1 cellular context compared by ENCODE assay signal in the genomic region with DNA sequence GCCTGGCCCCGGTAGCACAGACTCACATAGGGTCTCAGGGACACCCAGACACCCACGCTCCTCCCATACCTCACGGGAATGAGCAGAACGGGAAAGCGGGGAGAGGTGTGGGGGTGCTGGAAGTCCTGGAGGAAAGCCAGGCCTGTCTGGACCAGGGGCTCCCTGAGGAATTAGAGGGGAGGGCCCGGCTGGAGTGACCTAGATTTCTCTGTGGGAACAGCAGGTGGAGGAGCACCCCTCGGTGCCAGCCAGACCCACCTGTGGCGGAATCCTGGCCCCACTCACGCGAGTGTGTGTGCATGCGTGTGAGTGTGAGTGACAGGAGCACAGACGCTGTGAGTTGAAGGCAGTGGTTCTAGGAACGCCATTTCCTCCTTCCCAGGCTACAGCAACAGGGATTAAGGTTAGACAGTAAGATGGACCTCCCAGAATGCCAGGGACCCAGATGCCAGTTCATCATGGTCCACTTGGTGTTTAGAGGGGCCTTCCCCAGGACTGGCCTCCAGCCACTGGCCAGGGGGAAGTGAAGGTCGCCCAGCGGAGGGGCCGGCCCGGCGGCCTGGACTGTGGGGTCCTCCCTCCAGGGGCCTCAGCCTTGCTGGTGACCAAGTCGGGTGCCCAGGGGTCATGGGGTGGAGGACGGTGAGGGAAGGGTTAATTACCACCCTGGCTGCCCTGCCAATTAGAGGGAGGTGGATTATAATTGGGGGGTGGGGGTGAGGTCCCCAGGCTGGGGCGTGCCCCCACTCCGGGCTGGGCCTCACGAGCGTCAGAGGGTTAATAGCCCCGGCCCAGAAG.
TF ChIP-seq lines count a peak whose summit lies in the region.

No MANE protein-coding gene starts in this region.

TF ChIP-seq in K562, 482 proteins besides CTCF, POLR2A, EP300 and RAD21 (continued from another document):
- TF ChIP-seq, protein P1, sequence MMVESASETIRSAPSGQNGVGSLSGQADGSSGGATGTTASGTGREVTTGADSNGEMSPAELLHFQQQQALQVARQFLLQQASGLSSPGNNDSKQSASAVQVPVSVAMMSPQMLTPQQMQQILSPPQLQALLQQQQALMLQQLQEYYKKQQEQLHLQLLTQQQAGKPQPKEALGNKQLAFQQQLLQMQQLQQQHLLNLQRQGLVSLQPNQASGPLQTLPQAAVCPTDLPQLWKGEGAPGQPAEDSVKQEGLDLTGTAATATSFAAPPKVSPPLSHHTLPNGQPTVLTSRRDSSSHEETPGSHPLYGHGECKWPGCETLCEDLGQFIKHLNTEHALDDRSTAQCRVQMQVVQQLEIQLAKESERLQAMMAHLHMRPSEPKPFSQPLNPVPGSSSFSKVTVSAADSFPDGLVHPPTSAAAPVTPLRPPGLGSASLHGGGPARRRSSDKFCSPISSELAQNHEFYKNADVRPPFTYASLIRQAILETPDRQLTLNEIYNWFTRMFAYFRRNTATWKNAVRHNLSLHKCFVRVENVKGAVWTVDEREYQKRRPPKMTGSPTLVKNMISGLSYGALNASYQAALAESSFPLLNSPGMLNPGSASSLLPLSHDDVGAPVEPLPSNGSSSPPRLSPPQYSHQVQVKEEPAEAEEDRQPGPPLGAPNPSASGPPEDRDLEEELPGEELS (CRISPR knock-in tag; IDR thresholded peaks at IDR 0.05; ENCODE audit: borderline replicate concordance), result no peak
- no peak for TF ChIP-seq MECOM (CRISPR knock-in tag; IDR thresholded peaks at IDR 0.05)
- TF ChIP-seq PCBP1 (IDR thresholded peaks at IDR 0.05; ENCODE audit: low read depth, low read length, poor library complexity, severe bottlenecking), result peak; percentile 22
- TF ChIP-seq, protein P2, sequence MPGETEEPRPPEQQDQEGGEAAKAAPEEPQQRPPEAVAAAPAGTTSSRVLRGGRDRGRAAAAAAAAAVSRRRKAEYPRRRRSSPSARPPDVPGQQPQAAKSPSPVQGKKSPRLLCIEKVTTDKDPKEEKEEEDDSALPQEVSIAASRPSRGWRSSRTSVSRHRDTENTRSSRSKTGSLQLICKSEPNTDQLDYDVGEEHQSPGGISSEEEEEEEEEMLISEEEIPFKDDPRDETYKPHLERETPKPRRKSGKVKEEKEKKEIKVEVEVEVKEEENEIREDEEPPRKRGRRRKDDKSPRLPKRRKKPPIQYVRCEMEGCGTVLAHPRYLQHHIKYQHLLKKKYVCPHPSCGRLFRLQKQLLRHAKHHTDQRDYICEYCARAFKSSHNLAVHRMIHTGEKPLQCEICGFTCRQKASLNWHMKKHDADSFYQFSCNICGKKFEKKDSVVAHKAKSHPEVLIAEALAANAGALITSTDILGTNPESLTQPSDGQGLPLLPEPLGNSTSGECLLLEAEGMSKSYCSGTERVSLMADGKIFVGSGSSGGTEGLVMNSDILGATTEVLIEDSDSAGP (CRISPR knock-in tag; IDR thresholded peaks at IDR 0.05), result peak; percentile 70; the same call in 1 of the 2 replicates
- peak in 1 of 2 experiments; percentile 54; a peak in 3 of 4 replicates for TF ChIP-seq NRF1 (conservative IDR thresholded peaks at IDR 0.05 in 1 of 2, IDR thresholded peaks at IDR 0.05 in 1 of 2)
- no peak for TF ChIP-seq RFX5 (IDR thresholded peaks at IDR 0.05; ENCODE audit: low read depth, low read length)
- TF ChIP-seq, protein P3, sequence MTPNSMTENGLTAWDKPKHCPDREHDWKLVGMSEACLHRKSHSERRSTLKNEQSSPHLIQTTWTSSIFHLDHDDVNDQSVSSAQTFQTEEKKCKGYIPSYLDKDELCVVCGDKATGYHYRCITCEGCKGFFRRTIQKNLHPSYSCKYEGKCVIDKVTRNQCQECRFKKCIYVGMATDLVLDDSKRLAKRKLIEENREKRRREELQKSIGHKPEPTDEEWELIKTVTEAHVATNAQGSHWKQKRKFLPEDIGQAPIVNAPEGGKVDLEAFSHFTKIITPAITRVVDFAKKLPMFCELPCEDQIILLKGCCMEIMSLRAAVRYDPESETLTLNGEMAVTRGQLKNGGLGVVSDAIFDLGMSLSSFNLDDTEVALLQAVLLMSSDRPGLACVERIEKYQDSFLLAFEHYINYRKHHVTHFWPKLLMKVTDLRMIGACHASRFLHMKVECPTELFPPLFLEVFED (CRISPR knock-in tag; conservative IDR thresholded peaks at IDR 0.05), result no peak
- 0 out of 2 replicates have a peak, but pooled peaks have one; percentile 5 for TF ChIP-seq SPI1 (IDR thresholded peaks at IDR 0.05; ENCODE audit: borderline replicate concordance, low read depth, low read length)
- TF ChIP-seq NBN (IDR thresholded peaks at IDR 0.05; ENCODE audit: low read depth), result no peak
- no peak for TF ChIP-seq HSF4 (CRISPR knock-in tag; IDR thresholded peaks at IDR 0.05; ENCODE audit: borderline replicate concordance)
- peak; percentile 27 for TF ChIP-seq RBM39 (optimal IDR thresholded peaks at IDR 0.05; ENCODE audit: low read depth, low read length)
- 0 out of 2 replicates have a peak, but pooled peaks have one; percentile 25 for TF ChIP-seq ADNP (tag; IDR thresholded peaks at IDR 0.05)
- TF ChIP-seq, protein P4, sequence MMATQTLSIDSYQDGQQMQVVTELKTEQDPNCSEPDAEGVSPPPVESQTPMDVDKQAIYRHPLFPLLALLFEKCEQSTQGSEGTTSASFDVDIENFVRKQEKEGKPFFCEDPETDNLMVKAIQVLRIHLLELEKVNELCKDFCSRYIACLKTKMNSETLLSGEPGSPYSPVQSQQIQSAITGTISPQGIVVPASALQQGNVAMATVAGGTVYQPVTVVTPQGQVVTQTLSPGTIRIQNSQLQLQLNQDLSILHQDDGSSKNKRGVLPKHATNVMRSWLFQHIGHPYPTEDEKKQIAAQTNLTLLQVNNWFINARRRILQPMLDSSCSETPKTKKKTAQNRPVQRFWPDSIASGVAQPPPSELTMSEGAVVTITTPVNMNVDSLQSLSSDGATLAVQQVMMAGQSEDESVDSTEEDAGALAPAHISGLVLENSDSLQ (IDR thresholded peaks at IDR 0.05), result peak; percentile 84
- no peak for TF ChIP-seq POLR2AphosphoS5 (IDR thresholded peaks at IDR 0.05; ENCODE audit: control insufficient read depth, insufficient read depth, low read depth, low read length)
- peak; percentile 57 for TF ChIP-seq NFIC (IDR thresholded peaks at IDR 0.05)
- TF ChIP-seq SMARCA4 (IDR thresholded peaks at IDR 0.05), result no peak
TF ChIP-seq in K562: peak in this region for 25.
